ENCODE assay signal across 1 cellular context in genomic region chr1:9717193-9718005, GRCh38.
TF ChIP-seq lines count a peak whose summit lies in the region.

No MANE protein-coding gene starts in this region.

TF ChIP-seq in GM12878, 131 proteins besides CTCF, POLR2A, EP300 and RAD21 (continued from another document and continues in another):
- TF ChIP-seq ZNF592 (IDR thresholded peaks at IDR 0.05) (no peak), MTA3 (IDR thresholded peaks at IDR 0.05; ENCODE audit: borderline replicate concordance, low read length) (0 out of 2 replicates have a peak, but pooled peaks have one; percentile 48), KLF5 (IDR thresholded peaks at IDR 0.05; ENCODE audit: partially characterized antibody) (no peak), CEBPZ (IDR thresholded peaks at IDR 0.05; ENCODE audit: low read depth, low read length) (no peak), NR2C1 (IDR thresholded peaks at IDR 0.05) (no peak), CREM (IDR thresholded peaks at IDR 0.05; ENCODE audit: low read depth) (no peak), GATAD2B (conservative IDR thresholded peaks at IDR 0.05; ENCODE audit: low read depth) (0 out of 2 replicates have a peak, but pooled peaks have one; percentile 32), ATF7 (IDR thresholded peaks at IDR 0.05; ENCODE audit: low read depth) (0 out of 2 replicates have a peak, but pooled peaks have one; percentile 26), CREB1 (IDR thresholded peaks at IDR 0.05; ENCODE audit: low read depth) (peak; percentile 40; the same call in 1 of the 2 replicates), MEF2A (IDR thresholded peaks at IDR 0.05; ENCODE audit: insufficient read depth, low read depth, low read length) (no peak), SREBF2 (IDR thresholded peaks at IDR 0.05; ENCODE audit: low read length) (no peak), ZNF384 (IDR thresholded peaks at IDR 0.05; ENCODE audit: borderline replicate concordance, low read depth, low read length) (no peak), ETV6 (conservative IDR thresholded peaks at IDR 0.05 in 1 of 2, IDR thresholded peaks at IDR 0.05 in 1 of 2; ENCODE audit: borderline replicate concordance in 1 of 2, low read depth in 1 of 2) (no peak), DPF2 (IDR thresholded peaks at IDR 0.05) (no peak), ESRRA (IDR thresholded peaks at IDR 0.05; ENCODE audit: low read length) (no peak), IRF5 (IDR thresholded peaks at IDR 0.05; ENCODE audit: borderline replicate concordance) (no peak), TBL1XR1 (IDR thresholded peaks at IDR 0.05; ENCODE audit: low read depth, low read length) (no peak), BMI1 (IDR thresholded peaks at IDR 0.05; ENCODE audit: borderline replicate concordance) (no peak), ZSCAN29 (IDR thresholded peaks at IDR 0.05) (no peak), ZNF622 (IDR thresholded peaks at IDR 0.05) (no peak), IRF3 (IDR thresholded peaks at IDR 0.05) (no peak), PML (IDR thresholded peaks at IDR 0.05; ENCODE audit: low read length) (peak; percentile 37; the same call in 1 of the 2 replicates), STAT1 (conservative IDR thresholded peaks at IDR 0.05) (no peak), WRNIP1 (IDR thresholded peaks at IDR 0.05; ENCODE audit: borderline replicate concordance, low read depth, low read length) (no peak), BCLAF1 (IDR thresholded peaks at IDR 0.05) (no peak), SMAD5 (IDR thresholded peaks at IDR 0.05; ENCODE audit: low read depth) (no peak), RFX5 (IDR thresholded peaks at IDR 0.05; ENCODE audit: low read depth, low read length) (no peak), STAT3 (IDR thresholded peaks at IDR 0.05; ENCODE audit: low read depth, low read length) (no peak), MAX (IDR thresholded peaks at IDR 0.05; ENCODE audit: low read depth, low read length) (no peak), RB1 (IDR thresholded peaks at IDR 0.05; ENCODE audit: borderline replicate concordance) (no peak), TAF1 (IDR thresholded peaks at IDR 0.05; ENCODE audit: borderline replicate concordance, low read depth, low read length) (0 out of 2 replicates have a peak, but pooled peaks have one; percentile 31), BCL11A (IDR thresholded peaks at IDR 0.05; ENCODE audit: low read depth, low read length) (no peak), ZZZ3 (IDR thresholded peaks at IDR 0.05; ENCODE audit: control insufficient read depth, insufficient read length, low read depth) (no peak), LARP7 (IDR thresholded peaks at IDR 0.05) (no peak), CEBPB (IDR thresholded peaks at IDR 0.05; ENCODE audit: borderline replicate concordance in 1 of 2, low read depth in 2 of 2, low read length in 2 of 2) (no peak), SRF (IDR thresholded peaks at IDR 0.05; ENCODE audit: low read depth in 2 of 2, low read length in 2 of 2) (no peak), PBX3 (IDR thresholded peaks at IDR 0.05; ENCODE audit: insufficient replicate concordance, low read depth, low read length) (no peak), SPI1 (IDR thresholded peaks at IDR 0.05; ENCODE audit: borderline replicate concordance, insufficient read depth, low read depth, low read length) (peak; percentile 96), CHD4 (IDR thresholded peaks at IDR 0.05) (no peak), RCOR1 (conservative IDR thresholded peaks at IDR 0.05; ENCODE audit: low read depth, low read length) (no peak), CBX3 (IDR thresholded peaks at IDR 0.05; ENCODE audit: borderline replicate concordance, low read depth) (no peak), ZBTB11 (CRISPR knock-in tag; IDR thresholded peaks at IDR 0.05) (no peak), YBX1 (IDR thresholded peaks at IDR 0.05) (no peak), BRCA1 (IDR thresholded peaks at IDR 0.05; ENCODE audit: low read depth, low read length) (no peak), ZNF207 (IDR thresholded peaks at IDR 0.05; ENCODE audit: borderline replicate concordance) (no peak), ZBTB33 (IDR thresholded peaks at IDR 0.05) (no peak), ZNF217 (IDR thresholded peaks at IDR 0.05) (no peak)
